In the genomic region with DNA sequence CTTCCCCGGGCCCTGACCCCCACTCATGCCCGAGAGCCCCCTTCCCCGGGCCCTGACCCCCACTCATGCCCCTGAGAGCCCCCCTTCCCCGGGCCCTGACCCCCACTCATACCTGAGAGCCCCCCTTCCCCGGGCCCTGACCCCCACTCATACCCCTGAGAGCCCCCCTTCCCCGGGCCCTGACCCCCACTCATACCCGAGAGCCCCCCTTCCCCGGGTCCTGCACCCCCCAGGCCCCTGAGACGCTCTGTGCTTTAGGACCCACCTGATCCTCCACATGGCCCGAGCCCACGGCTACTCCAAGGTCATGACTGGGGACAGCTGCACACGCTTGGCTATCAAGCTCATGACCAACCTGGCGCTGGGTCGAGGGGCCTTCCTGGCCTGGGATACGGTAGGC, we compare ENCODE assay signal across 28 cellular contexts. TPM values are rescaled to one million over a fixed set of nuclear protein-coding genes. Genes with fewer than 3 reads are reported as not detected.
"Had no signal": no experiment of that assay in that cellular context is flagged by ENCODE, and none has a peak within 500 bp of the region (broad histone marks: within the 10 kb centered on the region; RNA-seq: fewer than 3 reads in every experiment).

No MANE protein-coding gene starts in this region.

- H3K4me3 ChIP-seq: dorsolateral prefrontal cortex, gastrocnemius medialis, mucosa of descending colon, smooth muscle cell, thoracic aorta, tibial nerve, upper lobe of right lung, uterus had no signal

- H3K27me3 Mint-ChIP-seq: naive B cell; natural killer cell treated with Interleukin-12 subunit alpha and Interleukin-12 subunit beta and Interleukin-15 and Interleukin-18, amount 100 ng/mL, for 72 hours; progenitor cell of endocrine pancreas had no signal

- H3K27me3 ChIP-seq: dorsolateral prefrontal cortex, gastrocnemius medialis, tibial nerve, upper lobe of right lung, uterus had no signal

- H3K4me3 Mint-ChIP-seq: endodermal cell; mesothelial cell of epicardium; naive B cell; natural killer cell treated with Interleukin-12 subunit alpha and Interleukin-12 subunit beta and Interleukin-15 and Interleukin-18, amount 100 ng/mL, for 72 hours; neural crest cell had no signal

- H3K27ac ChIP-seq: dorsolateral prefrontal cortex, epithelial cell of prostate, gastrocnemius medialis, parathyroid adenoma, thoracic aorta, tibial nerve, upper lobe of right lung, uterus had no signal

- H3K27ac Mint-ChIP-seq: endodermal cell; mesothelial cell of epicardium; naive B cell; natural killer cell treated with Interleukin-12 subunit alpha and Interleukin-12 subunit beta and Interleukin-15 and Interleukin-18, amount 100 ng/mL, for 72 hours; progenitor cell of endocrine pancreas had no signal

- H3K9me3 ChIP-seq: gastrocnemius medialis, mucosa of descending colon, thoracic aorta, tibial nerve, upper lobe of right lung, uterus had no signal

- DNase-seq: dorsolateral prefrontal cortex; effector CD4-positive, alpha-beta T cell; endodermal cell; foreskin fibroblast; gastrocnemius medialis; head of caudate nucleus; kidney; mesenchymal stem cell; mucosa of descending colon; naive B cell; stimulated activated CD4-positive, alpha-beta T cell treated with anti-CD3 and anti-CD28 coated beads, Interleukin-12 subunit alpha, Interleukin-12 subunit beta, amount 100 ng/mL, for 4 hours; stimulated activated CD4-positive, alpha-beta T cell treated with anti-CD3 and anti-CD28 coated beads, Interleukin-1b, Interleukin-23, amount 100 ng/mL, for 48 hours; stimulated activated CD4-positive, alpha-beta T cell treated with anti-CD3 and anti-CD28 coated beads, Interleukin-4, amount 100 ng/mL, for 1 hour; stimulated activated CD8-positive, alpha-beta memory T cell treated with anti-CD3 and anti-CD28 coated beads, Interleukin-4, amount 100 ng/mL, for 48 hours; stimulated activated naive CD4-positive, alpha-beta T cell treated with Interleukin-2 at 50 U/mL for 16 hours; upper lobe of right lung; uterus had no signal

- ATAC-seq: gastrocnemius medialis; natural killer cell treated with Interleukin-12 subunit alpha and Interleukin-12 subunit beta and Interleukin-15 and Interleukin-18, amount 100 ng/mL, for 72 hours; sciatic nerve; upper lobe of right lung had no signal

- H3K4me1 ChIP-seq: parathyroid adenoma, upper lobe of right lung, uterus had no signal

- H3K36me3 ChIP-seq: uterus had no signal

- H3K4me2 ChIP-seq: smooth muscle cell had no signal

- H2AFZ ChIP-seq: parathyroid adenoma had no signal

- H3K9ac ChIP-seq: parathyroid adenoma had no signal

- H3K4me1 Mint-ChIP-seq: endodermal cell, mesothelial cell of epicardium, neural crest cell had no signal

- H3K36me3 Mint-ChIP-seq: natural killer cell treated with Interleukin-12 subunit alpha and Interleukin-12 subunit beta and Interleukin-15 and Interleukin-18, amount 100 ng/mL, for 72 hours had no signal

- H3K9me3 Mint-ChIP-seq: endodermal cell; mesothelial cell of epicardium; naive B cell; natural killer cell treated with Interleukin-12 subunit alpha and Interleukin-12 subunit beta and Interleukin-15 and Interleukin-18, amount 100 ng/mL, for 72 hours; neural crest cell had no signal

RNA-seq across cellular contexts. Expression of a gene that starts 26.7 kb away (rescaled TPM):
- total RNA-seq: neural crest cell, osteoblast had no signal
